ENCODE assay signal across 9 cellular contexts in genomic region chr6:44217332-44218143, GRCh38. TPM values are rescaled to one million over a fixed set of nuclear protein-coding genes. Genes with fewer than 3 reads are reported as not detected.
DNase-seq lines count a peak whose midpoint lies in the region; ATAC-seq lines count a peak whose summit lies in the region.
"Had no signal": no experiment of that assay in that cellular context is flagged by ENCODE, and none has a peak within 500 bp of the region (broad histone marks: within the 10 kb centered on the region; RNA-seq: fewer than 3 reads in every experiment).

No MANE protein-coding gene starts in this region.

- DNase-seq in Daoy (ENCODE audit: low read depth) (peak; percentile 58), SK-N-MC (ENCODE audit: low read depth, low spot score) (no peak), left ventricle myocardium superior (peak; percentile 87), retina (peak; percentile 47), NCI-H1930 (lab: John Stamatoyannopoulos, UW) (no peak), NCI-H1694 treated with DMSO at 0.1 percent for 48 hours (lab: John Stamatoyannopoulos, UW) (no peak)
- DNase-seq in activated CD4-positive, alpha-beta memory T cell treated with anti-CD3 and anti-CD28 coated beads for 36 hours: no peak
- no peak for DNase-seq in activated CD4-positive, alpha-beta T cell treated with anti-CD3 and anti-CD28 coated beads for 4 hours
- DNase-seq: NCI-H2107 had no signal

- no peaks in the 10 kb centered on the region for H3K36me3 Mint-ChIP-seq in activated CD4-positive, alpha-beta memory T cell treated with anti-CD3 and anti-CD28 coated beads for 36 hours

- no peak overlapping the region for H3K9ac ChIP-seq in SK-N-MC (ENCODE audit: insufficient read length)

- H3K27me3 Mint-ChIP-seq in activated CD4-positive, alpha-beta memory T cell treated with anti-CD3 and anti-CD28 coated beads for 36 hours: peaks cover 9% of the 10 kb centered on the region

- no peaks in the 10 kb centered on the region for H3K36me3 ChIP-seq in SK-N-MC (ENCODE audit: insufficient read depth, low read length)

- peak; percentile 6 for ATAC-seq in left ventricle myocardium superior

- CTCF ChIA-PET in activated CD4-positive, alpha-beta memory T cell treated with anti-CD3 and anti-CD28 coated beads for 36 hours (lab: Charles Lee): interaction anchor here (1.0 kb wide), 1 partner anchor 28 kb away, joined by 3 read pairs; no protein-coding TSS in a partner anchor

- H3K27ac ChIP-seq in SK-N-MC: peak overlapping the region; percentile 93; the same call in 1 of the 2 replicates

- H3K4me3 ChIP-seq in SK-N-MC: no peak overlapping the region

- H3K9me3 ChIP-seq in SK-N-MC (ENCODE audit: low read depth, low read length): no peaks in the 10 kb centered on the region

- no peak overlapping the region for H3K4me3 Mint-ChIP-seq in activated CD4-positive, alpha-beta memory T cell treated with anti-CD3 and anti-CD28 coated beads for 36 hours

- intact Hi-C loops in left ventricle myocardium superior (cut with micrococcal nuclease): no loop called here
- intact Hi-C loops in activated CD4-positive, alpha-beta memory T cell treated with anti-CD3 and anti-CD28 coated beads for 36 hours (cut with micrococcal nuclease): no loop called here

- H3K4me1 Mint-ChIP-seq in activated CD4-positive, alpha-beta memory T cell treated with anti-CD3 and anti-CD28 coated beads for 36 hours (ENCODE audit: low read depth): peaks cover 16% of the 10 kb centered on the region

- POLR2A ChIA-PET in activated CD4-positive, alpha-beta memory T cell treated with anti-CD3 and anti-CD28 coated beads for 36 hours (lab: Charles Lee): no interaction called here

- no peak overlapping the region for H3K27ac Mint-ChIP-seq in activated CD4-positive, alpha-beta memory T cell treated with anti-CD3 and anti-CD28 coated beads for 36 hours

- no peaks in the 10 kb centered on the region for H3K9me3 Mint-ChIP-seq in activated CD4-positive, alpha-beta memory T cell treated with anti-CD3 and anti-CD28 coated beads for 36 hours

RNA-seq across cellular contexts. Expression of gene MYMX, which starts 0.8 kb away (rescaled TPM):
- not detected in 2 replicates for total RNA-seq in Daoy (2014; rRNA removed; shearing (Covaris generic))
- 0.67 TPM for total RNA-seq in left ventricle myocardium superior
- not detected for total RNA-seq in activated CD4-positive, alpha-beta memory T cell treated with anti-CD3 and anti-CD28 coated beads for 36 hours

RNA-seq across cellular contexts. Expression of gene SLC29A1, which starts 5.9 kb away (rescaled TPM):
- total RNA-seq in Daoy (2014; rRNA removed; shearing (Covaris generic)): 14.7 and 20.4 TPM in 2 replicates
- 217 TPM for total RNA-seq in left ventricle myocardium superior
- 10 to 100 TPM; 47.6 to 50.0 TPM for total RNA-seq in activated CD4-positive, alpha-beta memory T cell treated with anti-CD3 and anti-CD28 coated beads for 36 hours

RNA-seq across cellular contexts. Expression of gene HSP90AB1, which starts 29.4 kb away (rescaled TPM):
- 2,636 and 2,780 TPM in 2 replicates for total RNA-seq in Daoy (2014; rRNA removed; shearing (Covaris generic))
- total RNA-seq in left ventricle myocardium superior: 873 TPM
- total RNA-seq in activated CD4-positive, alpha-beta memory T cell treated with anti-CD3 and anti-CD28 coated beads for 36 hours: 1,000 to 10,000 TPM; 1,671 to 1,695 TPM

RNA-seq across cellular contexts. Expression of gene SLC35B2, which starts 39.8 kb away (rescaled TPM):
- total RNA-seq in Daoy (2014; rRNA removed; shearing (Covaris generic)): 86.8 and 92.8 TPM in 2 replicates
- 20.0 TPM for total RNA-seq in left ventricle myocardium superior
- 10 to 100 TPM; 16.5 to 16.8 TPM for total RNA-seq in activated CD4-positive, alpha-beta memory T cell treated with anti-CD3 and anti-CD28 coated beads for 36 hours

RNA-seq across cellular contexts. Expression of gene NFKBIE, which starts 47.8 kb away (rescaled TPM):
- total RNA-seq in Daoy (2014; rRNA removed; shearing (Covaris generic)): 42.3 and 56.3 TPM in 2 replicates
- 3.1 TPM for total RNA-seq in left ventricle myocardium superior
- total RNA-seq in activated CD4-positive, alpha-beta memory T cell treated with anti-CD3 and anti-CD28 coated beads for 36 hours: 10 to 100 TPM; 24.7 to 25.1 TPM

Comparison
In these comparisons a context has a peak if more than half of its experiments do, and no peak if none do; other contexts are left out.
1. DNase-seq: peak in Daoy (single experiment), left ventricle myocardium superior (single experiment) and retina (single experiment); none in SK-N-MC (single experiment), NCI-H1930 (0 of 2), activated CD4-positive, alpha-beta memory T cell treated with anti-CD3 and anti-CD28 coated beads for 36 hours (single experiment), NCI-H1694 treated with DMSO at 0.1 percent for 48 hours (single experiment) and activated CD4-positive, alpha-beta T cell treated with anti-CD3 and anti-CD28 coated beads for 4 hours (0 of 2).